ENCODE assay signal across 9 cellular contexts in the genomic region with DNA sequence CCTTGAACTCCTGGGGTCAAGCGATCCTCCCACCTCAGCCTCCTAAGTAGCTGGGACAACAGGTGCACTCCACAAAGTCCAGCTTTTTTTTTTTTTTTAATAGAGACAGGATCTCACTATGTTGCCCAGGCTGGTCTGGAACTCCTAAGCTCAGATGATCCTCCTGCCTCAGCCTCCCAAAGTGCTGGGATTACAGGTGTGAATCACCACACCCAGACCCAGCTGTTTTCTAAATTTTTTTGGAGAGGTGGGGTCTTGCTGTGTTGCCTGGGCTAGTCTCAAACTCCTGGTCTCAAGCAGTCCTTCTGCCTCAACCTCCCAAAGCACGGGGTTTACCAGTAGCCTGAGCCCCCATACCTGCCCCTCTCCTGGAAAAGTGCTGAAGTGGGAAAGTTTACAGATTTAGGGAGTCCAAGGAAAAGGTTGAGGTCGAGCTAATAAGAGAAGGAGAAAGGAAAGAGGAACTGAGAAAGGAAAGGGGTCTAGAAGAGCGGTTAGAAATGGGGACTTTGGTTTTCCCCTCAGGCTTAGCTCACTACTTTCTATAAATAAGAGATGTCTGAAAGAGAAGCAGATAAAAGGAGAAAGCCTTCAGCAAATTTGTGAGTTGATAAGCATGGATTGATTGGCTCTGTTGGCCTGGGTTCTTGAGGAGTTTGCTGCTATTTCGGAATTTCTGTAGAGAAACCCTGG. TPM values are rescaled to one million over a fixed set of nuclear protein-coding genes. Genes with fewer than 3 reads are reported as not detected.
DNase-seq lines count a peak whose midpoint lies in the region; ATAC-seq and TF ChIP-seq lines count a peak whose summit lies in the region.
"Had no signal": no experiment of that assay in that cellular context is flagged by ENCODE, and none has a peak within 500 bp of the region (broad histone marks: within the 10 kb centered on the region; RNA-seq: fewer than 3 reads in every experiment).

No MANE protein-coding gene starts in this region.

- H3K4me3 ChIP-seq in A673 (ENCODE audit: low read depth, low read length, poor library complexity, severe bottlenecking), result no peak overlapping the region

- no peaks in the 10 kb centered on the region for H3K27me3 ChIP-seq in A673 (replicated peaks; ENCODE audit: insufficient read depth, low read depth, low read length, poor library complexity)

- H3K36me3 ChIP-seq in A673 (ENCODE audit: insufficient read depth, low read length, poor library complexity, severe bottlenecking), result no peaks in the 10 kb centered on the region

- no peaks in the 10 kb centered on the region for H3K9me3 Mint-ChIP-seq in memory B cell

- peaks cover 6% of the 10 kb centered on the region for H3K36me3 Mint-ChIP-seq in memory B cell

- in situ Hi-C loops in G401 (cut with HindIII; ENCODE audit: low sequenced_read_pairs), result no loop called here

- H3K27ac ChIP-seq in A673 (ENCODE audit: low read depth, low read length, poor library complexity, severe bottlenecking), result no peak overlapping the region

- CTCF ChIA-PET in A673 (lab: Charles Lee), result interaction anchor here (0.5 kb wide), 1 partner anchor 158 kb away, joined by 3 read pairs; no protein-coding TSS in a partner anchor

- no peaks in the 10 kb centered on the region for H3K27me3 Mint-ChIP-seq in memory B cell
- H3K27me3 Mint-ChIP-seq: activated naive CD8-positive, alpha-beta T cell had no signal

- H3K4me3 Mint-ChIP-seq in memory B cell, result peak overlapping the region; percentile 51
- H3K4me3 Mint-ChIP-seq: activated naive CD8-positive, alpha-beta T cell had no signal

- no peaks in the 10 kb centered on the region for H3K9me3 ChIP-seq in A673 (ENCODE audit: low read depth, low read length, poor library complexity, severe bottlenecking)

- POLR2A ChIA-PET in A673 (lab: Charles Lee; ENCODE audit: low non-redundant PET), result interaction anchor here (0.6 kb wide), 1 partner anchor 17 kb away, joined by 9 read pairs; no protein-coding TSS in a partner anchor

- TF ChIP-seq CTCF in A673 (conservative IDR thresholded peaks at IDR 0.05; ENCODE audit: low read depth, low read length), result no peak

- BruUV-seq in A673 (replicated peaks; lab: Mats Ljungman, UMichigan), result no TSS peak

- ATAC-seq in GM18909 (IDR thresholded peaks at IDR 0.05; ENCODE audit: poor library complexity, unreplicated experiment) (peak; percentile 70), HG02610 (IDR thresholded peaks at IDR 0.05; ENCODE audit: unreplicated experiment) (peak; percentile 63), HG03558 (IDR thresholded peaks at IDR 0.05; ENCODE audit: extremely low read depth, unreplicated experiment) (peak; percentile 37), memory B cell (ENCODE audit: low read depth) (peak; percentile 89)
- ATAC-seq: left lobe of liver had no signal

- DNase-seq in memory B cell (ENCODE audit: low spot score in 2 of 2) (peak in 1 of 2 donors; percentile 20), A673 (ENCODE audit: low spot score) (no peak), cerebellum (ENCODE audit: low spot score) (no peak), G401 (ENCODE audit: low spot score) (no peak)

- intact Hi-C loops in A673 (cut with micrococcal nuclease; ENCODE audit: unreplicated experiment), result no loop called here

- peaks cover 54% of the 10 kb centered on the region for H3K4me1 Mint-ChIP-seq in memory B cell

- peaks cover 17% of the 10 kb centered on the region for H3K4me1 ChIP-seq in A673 (ENCODE audit: insufficient read depth, low read length, poor library complexity, severe bottlenecking)

- peak overlapping the region; percentile 38 for H3K27ac Mint-ChIP-seq in memory B cell
- H3K27ac Mint-ChIP-seq: activated naive CD8-positive, alpha-beta T cell had no signal

RNA-seq across cellular contexts. Expression of gene UBE2E1, which starts 23.6 kb away (rescaled TPM):
- total RNA-seq in A673 (2021) (144 and 152 TPM in 2 replicates), cerebellum (76.2 TPM)
- 121 and 174 TPM in 2 replicates for total RNA-seq in G401 (2014; rRNA removed; shearing (Covaris generic))

Comparison
In these comparisons a context has a peak if more than half of its experiments do, and no peak if none do; other contexts are left out.
1. ATAC-seq: peak in every context shown above with its lines; median percentile 89 in memory B cell; 70 in GM18909; 63 in HG02610; 37 in HG03558.